In genomic region chr20:3820901-3821727, GRCh38 we compare ENCODE assay signal across 8 cellular contexts. TPM values are rescaled to one million over a fixed set of nuclear protein-coding genes. Genes with fewer than 3 reads are reported as not detected.
DNase-seq lines count a peak whose midpoint lies in the region; ATAC-seq and TF ChIP-seq lines count a peak whose summit lies in the region.

No MANE protein-coding gene starts in this region.

- ATAC-seq in GM21528 (IDR thresholded peaks at IDR 0.05; ENCODE audit: low FRiP score, unreplicated experiment) = peak; percentile 9
- no peak for ATAC-seq in HG03159 (IDR thresholded peaks at IDR 0.05; ENCODE audit: unreplicated experiment)

- H3K27ac ChIP-seq in Peyer's patch (peak overlapping the region; percentile 93 to 99 (median 96)), skeletal muscle tissue (ENCODE audit: low read depth, low read length) (peak overlapping the region; percentile 99)

- intact Hi-C loops in head of caudate nucleus (cut with DNase I) = loop anchor here (2.0 kb wide), 2 partner anchors 36 to 52 kb away; no protein-coding TSS in a partner anchor

- peak overlapping the region; percentile 91 to 99 (median 94) for H3K9ac ChIP-seq in skeletal muscle tissue (ENCODE audit: low read depth in 1 of 3, low read length in 3 of 3)

- H3K9me3 ChIP-seq in Peyer's patch (no peaks in the 10 kb centered on the region), skeletal muscle tissue (ENCODE audit: control insufficient read depth in 3 of 3, low read length in 3 of 3) (peaks cover 0 to 3% (median 0%) of the 10 kb centered on the region in 3 donors)

- H3K36me3 ChIP-seq in Peyer's patch = peaks cover 0 to 36% (median 0%) of the 10 kb centered on the region in 3 donors
- H3K36me3 ChIP-seq in skeletal muscle tissue (ENCODE audit: control insufficient read depth in 3 of 3, insufficient read depth in 3 of 3, low read length in 3 of 3) = peaks cover 33 to 38% (median 35%) of the 10 kb centered on the region in 3 donors

- peak in 1 of 6 experiments; percentile 3 for TF ChIP-seq CTCF in Peyer's patch (IDR thresholded peaks at IDR 0.05)
- no peak for TF ChIP-seq CTCF in fibroblast of the aortic adventitia (IDR thresholded peaks at IDR 0.05; ENCODE audit: insufficient read depth, low read length)

- no peak for TF ChIP-seq POLR2A in Peyer's patch (IDR thresholded peaks at IDR 0.05)

- peak overlapping the region; percentile 60 to 93 (median 70) for H3K4me3 ChIP-seq in Peyer's patch
- H3K4me3 ChIP-seq in fibroblast of the aortic adventitia (ENCODE audit: low read depth, low read length) = peak overlapping the region; percentile 88
- H3K4me3 ChIP-seq in skeletal muscle tissue (ENCODE audit: low read length in 3 of 3) = peak overlapping the region; percentile 80 to 93 (median 88)

- H3K4me1 ChIP-seq in Peyer's patch = peaks cover 0 to 12% (median 6%) of the 10 kb centered on the region in 4 donors
- peaks cover 18 to 25% (median 23%) of the 10 kb centered on the region in 3 donors for H3K4me1 ChIP-seq in skeletal muscle tissue (ENCODE audit: control insufficient read depth in 3 of 3, insufficient read depth in 3 of 3, low read length in 3 of 3)

- DNase-seq in Peyer's patch (no peak), fibroblast of the aortic adventitia (ENCODE audit: low read depth) (no peak), T-helper 9 cell (no peak), head of caudate nucleus (no peak), NCI-H2196 treated with DMSO at 0.1 percent for 48 hours (lab: John Stamatoyannopoulos, UW; ENCODE audit: unreplicated experiment) (no peak)

- H3K27me3 ChIP-seq in Peyer's patch = no peaks in the 10 kb centered on the region
- H3K27me3 ChIP-seq in skeletal muscle tissue (ENCODE audit: control insufficient read depth in 3 of 3, insufficient read depth in 3 of 3, low read length in 3 of 3) = no peaks in the 10 kb centered on the region

RNA-seq across cellular contexts. Expression of gene AP5S1, which starts 0.8 kb away (rescaled TPM):
- total RNA-seq in Peyer's patch (10 to 100 TPM; 11.6 to 26.4 (median 22.5) TPM), fibroblast of the aortic adventitia (ENCODE audit: low replicate concordance) (9.4 and 20.4 TPM in 2 replicates), skeletal muscle tissue (8.9 TPM)

RNA-seq across cellular contexts. Expression of gene CDC25B, which starts 25.0 kb away (rescaled TPM):
- total RNA-seq in Peyer's patch (100 to 1,000 TPM in 1 of 4 donors, 10 to 100 TPM in 3; 14.2 to 202 (median 34.1) TPM), fibroblast of the aortic adventitia (ENCODE audit: low replicate concordance) (51.0 and 58.5 TPM in 2 replicates), skeletal muscle tissue (28.7 TPM)

RNA-seq across cellular contexts. Expression of gene MAVS, which starts 25.5 kb away (rescaled TPM):
- total RNA-seq in Peyer's patch (10 to 100 TPM; 39.6 to 94.4 (median 69.7) TPM), fibroblast of the aortic adventitia (ENCODE audit: low replicate concordance) (16.4 and 23.7 TPM in 2 replicates), skeletal muscle tissue (14.6 TPM)

RNA-seq across cellular contexts. Expression of gene CENPB, which starts 34.6 kb away (rescaled TPM):
- total RNA-seq in Peyer's patch = 10 to 100 TPM; 39.8 to 61.9 (median 47.0) TPM
- 94.8 and 170 TPM in 2 replicates for total RNA-seq in fibroblast of the aortic adventitia (ENCODE audit: low replicate concordance)
- 46.4 TPM for total RNA-seq in skeletal muscle tissue

RNA-seq across cellular contexts. Expression of gene SPEF1, which starts 39.9 kb away (rescaled TPM):
- total RNA-seq in Peyer's patch (not detected), fibroblast of the aortic adventitia (ENCODE audit: low replicate concordance) (0.09 TPM in 1 of 2 replicates, not detected in the other), skeletal muscle tissue (not detected)
